In the genomic region with DNA sequence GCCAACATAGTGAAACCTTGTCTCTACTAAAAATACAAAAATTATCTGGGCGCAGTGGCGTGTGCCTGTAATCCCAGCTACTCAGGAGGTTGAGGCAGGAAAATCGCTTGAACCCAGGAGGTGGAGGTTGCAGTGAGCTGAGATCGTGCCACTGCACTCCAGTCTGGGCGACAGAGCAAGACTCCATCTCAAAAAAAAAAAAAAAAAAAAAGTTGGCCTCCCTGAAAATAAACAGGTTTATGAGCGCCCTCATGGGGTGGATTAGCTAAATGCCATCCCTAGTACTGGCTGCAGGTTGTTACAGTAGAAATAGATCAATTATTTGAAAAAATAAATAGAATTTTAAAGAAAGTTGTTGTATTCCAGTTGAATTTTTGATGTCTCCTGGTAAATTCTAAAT, we compare ENCODE assay signal across 9 cellular contexts. TPM values are rescaled to one million over a fixed set of nuclear protein-coding genes. Genes with fewer than 3 reads are reported as not detected.
A peak's percentile ranks its signal among the peaks of the same experiment; 100 is the strongest.
DNase-seq lines count a peak whose midpoint lies in the region; TF ChIP-seq lines count a peak whose summit lies in the region.
"Not testable (repeated sequence)": the region's sequence is repeated elsewhere in the genome, so short reads cannot be mapped to it uniquely, and the experiment has no call there.
"Had no signal": no experiment of that assay in that cellular context is flagged by ENCODE, and none has a peak within 500 bp of the region (broad histone marks: within the 10 kb centered on the region; RNA-seq: fewer than 3 reads in every experiment).

No MANE protein-coding gene starts in this region.

- POLR2A ChIA-PET in AG04450 (lab: Yijun Ruan, JAX) = not testable (repeated sequence)

- H3K4me3 ChIP-seq in AG04450 (ENCODE audit: low read depth, low read length); GM12864 (ENCODE audit: low read depth, low read length); retinal pigment epithelial cell (ENCODE audit: low read length): not testable (repeated sequence)

- peaks cover 8 to 16% of the 10 kb centered on the region in 2 donors for H3K4me1 Mint-ChIP-seq in immature natural killer cell

- TF ChIP-seq CTCF in AG04450 (IDR thresholded peaks at IDR 0.05; ENCODE audit: low read depth, low read length) (peak; percentile 42), GM12864 (IDR thresholded peaks at IDR 0.05; ENCODE audit: low read depth, low read length, missing control alignments) (peak; percentile 25), retinal pigment epithelial cell (conservative IDR thresholded peaks at IDR 0.05; ENCODE audit: low read depth, low read length) (peak; percentile 63)

- not testable (repeated sequence) for H3K27ac Mint-ChIP-seq in immature natural killer cell

- CTCF ChIA-PET in AG04450 (lab: Charles Lee) = interaction anchor here (0.6 to 2.0 kb wide), 10 partner anchors 17 to 1048 kb away, joined by 3 to 9 read pairs (median 3); a partner anchor contains a TSS

- H3K9me3 Mint-ChIP-seq in immature natural killer cell = not testable (repeated sequence)

- H3K27me3 Mint-ChIP-seq in immature natural killer cell (ENCODE audit: low read depth in 3 of 3) = not testable (repeated sequence)

- not testable (repeated sequence) for H3K4me3 Mint-ChIP-seq in immature natural killer cell

- H3K27me3 ChIP-seq in AG04450 (ENCODE audit: control insufficient read depth, insufficient read depth, low read length) = not testable (repeated sequence)

- H3K27ac ChIP-seq in AG04450 (ENCODE audit: low read depth, low read length) = not testable (repeated sequence)

- DNase-seq in AG04450 (ENCODE audit: low read depth, low spot score); retinal pigment epithelial cell (ENCODE audit: low read depth): not testable (repeated sequence)
- DNase-seq in GM12864 (ENCODE audit: low read depth) (peak; percentile 19), M059J (ENCODE audit: low read depth) (peak; percentile 44), OCI-M1 (lab: John Stamatoyannopoulos, UW) (peak; percentile 64), immature natural killer cell (peak; percentile 30 to 46 (median 35))
- peak; percentile 31 to 33 for DNase-seq in activated CD4-positive, alpha-beta T cell treated with anti-CD3 and anti-CD28 coated beads, Interleukin-2, amount 50 U/mL, for 4 hours
- DNase-seq in central memory CD4-positive, alpha-beta T cell = peak; percentile 41

- H3K36me3 Mint-ChIP-seq in immature natural killer cell = peaks cover 11 to 12% (median 11%) of the 10 kb centered on the region in 3 donors

- not testable (repeated sequence) for H3K9me3 ChIP-seq in AG04450 (ENCODE audit: control insufficient read depth, insufficient read depth, low read length)

RNA-seq across cellular contexts. Expression of a gene that starts 20.9 kb away (rescaled TPM):
- polyA plus RNA-seq in AG04450 (2011; rRNA removed) = 89.6 and 103 TPM in 2 replicates
- 57.0 and 57.3 TPM in 2 replicates for polyA minus RNA-seq in AG04450 (2011; rRNA and poly(A)+ RNA removed)
- 74.5 and 93.0 TPM in 2 replicates for total RNA-seq in M059J (2014; rRNA removed; shearing (Covaris generic))
- polyA plus RNA-seq in immature natural killer cell = 100 to 1,000 TPM; 249 to 381 (median 263) TPM

RNA-seq across cellular contexts. Expression of a gene that starts 21.7 kb away (rescaled TPM):
- polyA plus RNA-seq in AG04450 (2011; rRNA removed) (not detected in 2 replicates), immature natural killer cell (not detected)
- polyA minus RNA-seq in AG04450 (2011; rRNA and poly(A)+ RNA removed) = not detected in 2 replicates
- total RNA-seq in M059J (2014; rRNA removed; shearing (Covaris generic)) = not detected in 2 replicates
- total RNA-seq: gastrocnemius medialis had no signal
